8 cellular contexts compared by ENCODE assay signal in the genomic region with DNA sequence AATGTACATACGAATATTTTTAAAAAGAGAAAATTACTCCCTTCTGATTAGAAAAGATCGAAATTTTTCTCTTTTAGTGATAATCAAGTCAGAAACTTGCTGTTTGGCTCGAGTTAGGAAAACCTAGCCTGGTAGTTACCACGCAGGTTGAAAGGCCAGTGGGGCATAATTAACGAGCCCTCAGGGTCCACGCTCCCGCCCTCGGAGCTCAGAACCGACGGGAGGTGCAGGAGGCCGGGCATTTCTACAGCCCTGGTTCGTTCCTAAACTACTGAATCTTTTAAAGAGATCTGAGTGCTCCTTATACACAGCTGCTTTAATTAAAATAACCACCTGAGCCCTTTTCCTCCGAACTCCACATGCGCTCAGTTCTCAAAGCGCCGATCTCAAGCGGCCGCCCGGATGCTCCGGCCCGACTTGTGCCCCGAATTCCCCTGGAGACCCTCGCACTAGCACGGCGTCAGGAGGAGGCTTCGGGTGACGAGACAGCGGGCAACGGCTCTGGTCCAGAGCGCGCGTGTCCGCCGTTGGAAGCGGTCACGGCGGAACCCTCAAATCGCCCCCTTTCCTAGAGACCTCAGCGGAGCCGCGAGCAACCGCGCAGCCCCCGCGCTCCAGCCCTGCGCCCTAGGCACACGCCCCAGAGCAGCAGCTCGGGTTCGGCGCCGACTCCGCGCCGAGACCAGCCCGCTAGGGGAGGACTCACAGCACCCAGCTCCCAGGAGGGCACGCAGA. TPM values are rescaled to one million over a fixed set of nuclear protein-coding genes. Genes with fewer than 3 reads are reported as not detected.
A peak's percentile ranks its signal among the peaks of the same experiment; 100 is the strongest.
DNase-seq lines count a peak whose midpoint lies in the region; ATAC-seq, FAIRE-seq and TF ChIP-seq lines count a peak whose summit lies in the region.

No MANE protein-coding gene starts in this region.

- TF ChIP-seq CTCF in SK-N-SH (IDR thresholded peaks at IDR 0.05), result no peak
- no peak for TF ChIP-seq CTCF in fibroblast of mammary gland (conservative IDR thresholded peaks at IDR 0.05; ENCODE audit: control insufficient read depth, insufficient read depth, low read depth, low read length)
- no peak for TF ChIP-seq CTCF in pancreas (IDR thresholded peaks at IDR 0.05)

- intact Hi-C loops in pancreas (cut with DNase I), result no loop called here

- ATAC-seq in HG02884 (IDR thresholded peaks at IDR 0.05; ENCODE audit: unreplicated experiment) (peak; percentile 9), pancreas (peak; percentile 3 to 26 (median 16))

- H3K9me3 ChIP-seq in SK-N-SH, result no peaks in the 10 kb centered on the region
- H3K9me3 ChIP-seq in pancreas, result no peaks in the 10 kb centered on the region

- TF ChIP-seq EP300 in SK-N-SH (IDR thresholded peaks at IDR 0.05; ENCODE audit: borderline replicate concordance in 1 of 2, low read depth in 1 of 2, low read length in 1 of 2), result no peak

- peaks cover 65% of the 10 kb centered on the region for H3K79me2 ChIP-seq in SK-N-SH (ENCODE audit: insufficient read depth)

- H3K27me3 ChIP-seq in SK-N-SH (ENCODE audit: insufficient read depth) (no peaks in the 10 kb centered on the region), pancreas (no peaks in the 10 kb centered on the region)

- H3K27ac ChIP-seq in SK-N-SH (ENCODE audit: low read depth in 2 of 2, low read length in 1 of 2), result peak overlapping the region; percentile 83 to 84
- peak overlapping the region; percentile 93 to 97 (median 96) for H3K27ac ChIP-seq in pancreas

- H3K9ac ChIP-seq in SK-N-SH, result peak overlapping the region; percentile 94

- H3K36me3 ChIP-seq in SK-N-SH (replicated peaks in 1 of 2; ENCODE audit: control insufficient read depth in 1 of 2, insufficient read depth in 2 of 2, low read length in 1 of 2) (peaks cover 27 to 38% of the 10 kb centered on the region in 2 experiments), pancreas (peaks cover 0 to 7% (median 0%) of the 10 kb centered on the region in 3 donors)

- peak overlapping the region; percentile 70 for H3K4me2 ChIP-seq in SK-N-SH

- TF ChIP-seq RAD21 in SK-N-SH (IDR thresholded peaks at IDR 0.05; ENCODE audit: low read length), result no peak

- peaks cover 6% of the 10 kb centered on the region for H3F3A ChIP-seq in SK-N-SH (replicated peaks; ENCODE audit: insufficient read depth)

- H4K20me1 ChIP-seq in SK-N-SH (ENCODE audit: insufficient read depth), result peaks cover 4% of the 10 kb centered on the region; the same call in 1 of the 2 replicates

- no peak for FAIRE-seq in pancreas (lab: Jason Lieb, UNC)

- peak overlapping the region; percentile 48 for H2AFZ ChIP-seq in SK-N-SH (ENCODE audit: low read depth)

- H3K4me1 ChIP-seq in SK-N-SH (ENCODE audit: control insufficient read depth in 1 of 2, insufficient read depth in 2 of 2, low read depth in 1 of 2, low read length in 1 of 2), result peaks cover 12 to 28% of the 10 kb centered on the region in 2 experiments; a peak in 3 of 4 replicates
- H3K4me1 ChIP-seq in pancreas, result peaks cover 14 to 26% (median 24%) of the 10 kb centered on the region in 3 donors

- DNase-seq in NCI-H748 (lab: John Stamatoyannopoulos, UW; ENCODE audit: unreplicated experiment), result peak; percentile 56
- no peak for DNase-seq in NCI-H748 treated with DMSO at 0.1 percent for 48 hours (lab: John Stamatoyannopoulos, UW)
- peak; percentile 51 for DNase-seq in SK-N-SH
- DNase-seq in fibroblast of mammary gland (ENCODE audit: low read depth), result no peak
- no peak for DNase-seq in pancreas
- DNase-seq in A172 (ENCODE audit: low spot score), result no peak
- no peak for DNase-seq in MV-4-11 (lab: John Stamatoyannopoulos, UW)

- POLR2A ChIA-PET in SK-N-SH (lab: Yijun Ruan, JAX), result interaction anchor here (0.7 to 2.3 kb wide), 7 partner anchors 8 to 67 kb away, joined by 3 to 14 read pairs (median 5); partner anchors contain the start of genes ERMARD and PHF10

- WGBS in SK-N-SH (ENCODE audit: low lambda C conversion rate), result 4% methylated on average over 15 of the region's 56 CpGs
- 0 to 1% methylated on average over 49 to 56 of the region's 56 CpGs for WGBS in pancreas, 2 donors

- CTCF ChIA-PET in SK-N-SH (lab: Yijun Ruan, JAX), result interaction anchor here (1.7 to 3.7 kb wide), 4 partner anchors 8 to 88 kb away, joined by 4 to 18 read pairs (median 5); no protein-coding TSS in a partner anchor

- H3K4me3 ChIP-seq in SK-N-SH (ENCODE audit: low read depth in 2 of 2, low read length in 1 of 2) (peak overlapping the region; percentile 95 to 98), fibroblast of mammary gland (ENCODE audit: control insufficient read depth, low read depth, low read length) (peak overlapping the region; percentile 77), pancreas (peak overlapping the region; percentile 76 to 98 (median 88))

- H3K9me2 ChIP-seq in SK-N-SH, result no peaks in the 10 kb centered on the region

TF ChIP-seq in SK-N-SH, 30 proteins besides CTCF, POLR2A, EP300 and RAD21:
- no peak for TF ChIP-seq TCF12 (IDR thresholded peaks at IDR 0.05)
- TF ChIP-seq FOXJ3 (CRISPR knock-in tag; IDR thresholded peaks at IDR 0.05), result no peak
- TF ChIP-seq EZH2phosphoT487 (IDR thresholded peaks at IDR 0.05; ENCODE audit: borderline replicate concordance, low read depth), result no peak
- no peak for TF ChIP-seq SIN3A (IDR thresholded peaks at IDR 0.05; ENCODE audit: borderline replicate concordance, low read depth, low read length)
- TF ChIP-seq, protein P1, sequence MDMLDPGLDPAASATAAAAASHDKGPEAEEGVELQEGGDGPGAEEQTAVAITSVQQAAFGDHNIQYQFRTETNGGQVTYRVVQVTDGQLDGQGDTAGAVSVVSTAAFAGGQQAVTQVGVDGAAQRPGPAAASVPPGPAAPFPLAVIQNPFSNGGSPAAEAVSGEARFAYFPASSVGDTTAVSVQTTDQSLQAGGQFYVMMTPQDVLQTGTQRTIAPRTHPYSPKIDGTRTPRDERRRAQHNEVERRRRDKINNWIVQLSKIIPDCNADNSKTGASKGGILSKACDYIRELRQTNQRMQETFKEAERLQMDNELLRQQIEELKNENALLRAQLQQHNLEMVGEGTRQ (IDR thresholded peaks at IDR 0.05; ENCODE audit: borderline replicate concordance, low read depth, low read length), result no peak

RNA-seq across cellular contexts. Expression of gene WDR27, which starts 0.4 kb away (rescaled TPM):
- polyA plus RNA-seq in SK-N-SH (2012; rRNA removed) (55.6 and 58.6 TPM in 2 replicates), pancreas (10 to 100 TPM; 25.5 to 43.1 TPM)
- 11.4 and 15.7 TPM in 2 replicates for polyA plus RNA-seq in SK-N-SH (2012; cell fraction: cytosol; rRNA removed)
- 420 and 490 TPM in 2 replicates for polyA plus RNA-seq in SK-N-SH (2012; cell fraction: nucleus; rRNA removed)
- total RNA-seq in pancreas, result 10 to 100 TPM in 5 of 6 donors, 1 to 10 TPM in 1; 9.6 to 32.2 (median 14.9) TPM
- 13.0 and 13.6 TPM in 2 replicates for total RNA-seq in A172 (2014; rRNA removed; shearing (Covaris generic))

RNA-seq across cellular contexts. Expression of gene C6orf120, which starts 0.5 kb away (rescaled TPM):
- polyA plus RNA-seq in SK-N-SH (2012; rRNA removed) (10.1 and 12.7 TPM in 2 replicates), pancreas (1 to 10 TPM; 2.9 to 6.9 TPM)
- polyA plus RNA-seq in SK-N-SH (2012; cell fraction: cytosol; rRNA removed), result 18.7 and 21.5 TPM in 2 replicates
- 5.4 and 5.7 TPM in 2 replicates for polyA plus RNA-seq in SK-N-SH (2012; cell fraction: nucleus; rRNA removed)
- total RNA-seq in pancreas, result 10 to 100 TPM in 4 of 6 donors, 1 to 10 TPM in 2; 7.9 to 15.5 (median 13.9) TPM
- 29.5 and 34.2 TPM in 2 replicates for total RNA-seq in A172 (2014; rRNA removed; shearing (Covaris generic))

RNA-seq across cellular contexts. Expression of gene PHF10, which starts 22.9 kb away (rescaled TPM):
- 23.5 and 25.7 TPM in 2 replicates for polyA plus RNA-seq in SK-N-SH (2012; rRNA removed)
- polyA plus RNA-seq in SK-N-SH (2012; cell fraction: cytosol; rRNA removed), result 34.1 and 37.8 TPM in 2 replicates
- 22.8 and 50.2 TPM in 2 replicates for polyA plus RNA-seq in SK-N-SH (2012; cell fraction: nucleus; rRNA removed)
- 10 to 100 TPM; 14.1 to 34.6 (median 19.9) TPM for total RNA-seq in pancreas
- polyA plus RNA-seq in pancreas, result 10 to 100 TPM; 23.8 to 39.8 TPM
- total RNA-seq in A172 (2014; rRNA removed; shearing (Covaris generic)), result 19.3 and 25.9 TPM in 2 replicates

RNA-seq across cellular contexts. Expression of gene DYNLT2, which starts 50.0 kb away (rescaled TPM):
- 0.81 and 1.3 TPM in 2 replicates for polyA plus RNA-seq in SK-N-SH (2012; rRNA removed)
- polyA plus RNA-seq in SK-N-SH (2012; cell fraction: cytosol; rRNA removed), result 0.52 and 0.53 TPM in 2 replicates
- polyA plus RNA-seq in SK-N-SH (2012; cell fraction: nucleus; rRNA removed), result 3.5 and 3.8 TPM in 2 replicates
- 1 to 10 TPM in 2 of 6 donors, under 1 TPM in 4; 0.20 to 1.2 (median 0.89) TPM for total RNA-seq in pancreas
- 1 to 10 TPM; 1.4 to 2.9 TPM for polyA plus RNA-seq in pancreas
- 2.8 and 3.0 TPM in 2 replicates for total RNA-seq in A172 (2014; rRNA removed; shearing (Covaris generic))

RNA-seq across cellular contexts. Expression of gene ERMARD, which starts 50.0 kb away (rescaled TPM):
- 43.2 and 51.3 TPM in 2 replicates for polyA plus RNA-seq in SK-N-SH (2012; rRNA removed)
- polyA plus RNA-seq in SK-N-SH (2012; cell fraction: cytosol; rRNA removed), result 19.0 and 23.5 TPM in 2 replicates
- polyA plus RNA-seq in SK-N-SH (2012; cell fraction: nucleus; rRNA removed), result 241 and 346 TPM in 2 replicates
- 10 to 100 TPM in 5 of 6 donors, 1 to 10 TPM in 1; 9.1 to 16.7 (median 13.7) TPM for total RNA-seq in pancreas
- polyA plus RNA-seq in pancreas, result 10 to 100 TPM; 50.7 to 62.4 TPM
- 12.5 and 16.6 TPM in 2 replicates for total RNA-seq in A172 (2014; rRNA removed; shearing (Covaris generic))

Comparison
In these comparisons a context has a peak if more than half of its experiments do, and no peak if none do; other contexts are left out.
1. DNase-seq: peak in NCI-H748 (single experiment) and SK-N-SH (single experiment); none in NCI-H748 treated with DMSO at 0.1 percent for 48 hours (single experiment), fibroblast of mammary gland (single experiment), pancreas (0 of 6), A172 (single experiment) and MV-4-11 (single experiment).
2. Peak in every context shown above with its lines, with median percentiles within 50 percentile points of each other: H3K4me3 ChIP-seq.